In the genomic region with DNA sequence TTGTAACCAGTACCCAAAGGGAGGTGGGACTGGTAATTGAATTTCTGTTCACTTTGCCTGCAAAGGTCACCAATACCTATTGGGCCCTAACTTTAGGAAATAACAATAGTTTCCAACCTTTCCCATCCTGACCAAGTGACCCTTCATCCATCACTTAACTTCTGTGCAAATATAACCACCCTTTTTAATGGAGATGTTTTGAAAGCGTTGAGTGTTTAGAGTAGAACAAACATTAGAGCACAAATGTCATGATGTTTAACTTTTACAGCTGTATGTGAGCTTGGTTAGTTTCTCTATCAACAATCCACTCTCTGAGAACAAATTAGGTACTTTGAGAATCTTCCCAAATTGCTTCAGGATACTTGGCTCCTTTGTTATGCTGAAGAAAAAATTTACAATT, we compare ENCODE assay signal across 2 cellular contexts.
TF ChIP-seq lines count a peak whose summit lies in the region.

No MANE protein-coding gene starts in this region.

TF ChIP-seq in IMR-90, 13 proteins besides CTCF, POLR2A, EP300 and RAD21:
- no peak for TF ChIP-seq BHLHE40 (IDR thresholded peaks at IDR 0.05; ENCODE audit: low read depth, low read length)
- TF ChIP-seq SMC3 (IDR thresholded peaks at IDR 0.05; ENCODE audit: low read depth, low read length), result no peak
- TF ChIP-seq FOS (IDR thresholded peaks at IDR 0.05; ENCODE audit: low read depth, low read length), result no peak

TF ChIP-seq in endothelial cell of umbilical vein, 7 proteins besides CTCF, POLR2A, EP300 and RAD21:
- TF ChIP-seq POLR2AphosphoS5 (IDR thresholded peaks at IDR 0.05; ENCODE audit: insufficient read depth, low read depth, low read length) (no peak), MYC (IDR thresholded peaks at IDR 0.05; ENCODE audit: low read depth, low read length) (no peak), FOS (IDR thresholded peaks at IDR 0.05; ENCODE audit: borderline replicate concordance, insufficient read depth, low read length) (no peak), EZH2 (IDR thresholded peaks at IDR 0.05; ENCODE audit: borderline replicate concordance, low read depth, low read length, severe bottlenecking) (no peak), JUN (IDR thresholded peaks at IDR 0.05; ENCODE audit: borderline replicate concordance, insufficient read depth, insufficient read length, low read depth) (no peak), GATA2 (IDR thresholded peaks at IDR 0.05; ENCODE audit: insufficient read depth, insufficient read length, low read depth, low read length) (no peak)
- TF ChIP-seq, protein P1, sequence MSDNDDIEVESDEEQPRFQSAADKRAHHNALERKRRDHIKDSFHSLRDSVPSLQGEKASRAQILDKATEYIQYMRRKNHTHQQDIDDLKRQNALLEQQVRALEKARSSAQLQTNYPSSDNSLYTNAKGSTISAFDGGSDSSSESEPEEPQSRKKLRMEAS (IDR thresholded peaks at IDR 0.05; ENCODE audit: insufficient read depth, insufficient read length), result no peak
